Comparison of ENCODE assay signal across 26 cellular contexts in genomic region chr2:230746213-230746612, GRCh38.
"Had no signal": no experiment of that assay in that cellular context is flagged by ENCODE, and none has a peak within 500 bp of the region (broad histone marks: within the 10 kb centered on the region; RNA-seq: fewer than 3 reads in every experiment).

No MANE protein-coding gene starts in this region.

- ATAC-seq: esophagus mucosa; stimulated activated naive B cell treated with anti-CD40 and anti-IgM and Interleukin-4, amounts not matched to agents 10 μg/mL and 1 μg/mL and 100 μg/mL, for 72 hours; T-cell had no signal

- H3K4me1 ChIP-seq: prostate gland had no signal

- H3K27ac ChIP-seq: ascending aorta, ovary, prostate gland, vagina had no signal

- H3K4me1 Mint-ChIP-seq: brain, nephron had no signal

- H3K4me3 ChIP-seq: ascending aorta, ovary, prostate gland, vagina had no signal

- H3K27ac Mint-ChIP-seq: activated B cell treated with CpG ODN at 0.5 μM for 24 hours; activated naive CD4-positive, alpha-beta T cell treated with anti-CD3 and anti-CD28 coated beads, Interleukin-2, amount 10 ng/mL, durations not matched to agents 7 days and 5 days; activated naive CD8-positive, alpha-beta T cell treated with anti-CD3 and anti-CD28 coated beads, Interleukin-2, amount 10 ng/mL, durations not matched to agents 7 days and 5 days; brain; dendritic cell treated with granulocyte-macrophage colony-stimulating factor and Interleukin-4, amounts not matched to agents 40 ng/mL and 50 ng/mL, for 4 days; endodermal cell; nephron; stimulated activated naive B cell treated with anti-CD40 and anti-IgM and Interleukin-4, amounts not matched to agents 10 μg/mL and 1 μg/mL and 100 μg/mL, for 72 hours; T-cell; type B pancreatic cell had no signal

- H3K9me3 Mint-ChIP-seq: activated B cell treated with CpG ODN at 0.5 μM for 24 hours; activated naive CD4-positive, alpha-beta T cell treated with anti-CD3 and anti-CD28 coated beads, Interleukin-2, amount 10 ng/mL, durations not matched to agents 7 days and 5 days; activated naive CD8-positive, alpha-beta T cell treated with anti-CD3 and anti-CD28 coated beads, Interleukin-2, amount 10 ng/mL, durations not matched to agents 7 days and 5 days; central memory CD8-positive, alpha-beta T cell; dendritic cell treated with granulocyte-macrophage colony-stimulating factor and Interleukin-4, amounts not matched to agents 40 ng/mL and 50 ng/mL, for 4 days; nephron; stimulated activated naive B cell treated with anti-CD40 and anti-IgM and Interleukin-4, amounts not matched to agents 10 μg/mL and 1 μg/mL and 100 μg/mL, for 72 hours; T-cell; T-helper 2 cell treated with Interferon-gamma antibody and Interleukin-4, amounts not matched to agents 5 μg/mL and 100 μg/mL, for 36 hours; type B pancreatic cell had no signal

- H3K9me3 ChIP-seq: ascending aorta, ovary, prostate gland, vagina had no signal

- H3K27me3 ChIP-seq: ascending aorta, ovary, vagina had no signal

- H3K36me3 ChIP-seq: ascending aorta, ovary, prostate gland, vagina had no signal

- H3K27me3 Mint-ChIP-seq: activated B cell treated with CpG ODN at 0.5 μM for 24 hours; activated naive CD4-positive, alpha-beta T cell treated with anti-CD3 and anti-CD28 coated beads, Interleukin-2, amount 10 ng/mL, durations not matched to agents 7 days and 5 days; activated naive CD8-positive, alpha-beta T cell treated with anti-CD3 and anti-CD28 coated beads, Interleukin-2, amount 10 ng/mL, durations not matched to agents 7 days and 5 days; brain; central memory CD8-positive, alpha-beta T cell; dendritic cell treated with granulocyte-macrophage colony-stimulating factor and Interleukin-4, amounts not matched to agents 40 ng/mL and 50 ng/mL, for 4 days; stimulated activated naive B cell treated with anti-CD40 and anti-IgM and Interleukin-4, amounts not matched to agents 10 μg/mL and 1 μg/mL and 100 μg/mL, for 72 hours; T-cell; type B pancreatic cell had no signal

- DNase-seq: activated B cell treated with CpG ODN at 0.5 μM for 24 hours; activated CD4-positive, alpha-beta T cell treated with anti-CD3 and anti-CD28 coated beads, Interleukin-2, amount 50 U/mL, for 4 hours; activated gamma-delta T cell; activated naive CD4-positive, alpha-beta T cell treated with anti-CD3 and anti-CD28 coated beads, Interleukin-2, amount 10 ng/mL, durations not matched to agents 7 days and 5 days; activated naive CD8-positive, alpha-beta T cell treated with anti-CD3 and anti-CD28 coated beads, Interleukin-2, amount 10 ng/mL, durations not matched to agents 7 days and 5 days; activated T-cell treated with anti-CD3 and anti-CD28 coated beads for 4 hours; endodermal cell; foreskin fibroblast; mammary epithelial cell; ovary; right cardiac atrium; stimulated activated CD4-positive, alpha-beta T cell treated with anti-CD3 and anti-CD28 coated beads, Interleukin-15, amount 100 ng/mL, for 24 hours; stimulated activated CD4-positive, alpha-beta T cell treated with anti-CD3 and anti-CD28 coated beads, Interleukin-2, amount 100 ng/mL, for 24 hours; stimulated activated naive B cell treated with anti-CD40 and anti-IgM and Interleukin-4, amounts not matched to agents 10 μg/mL and 1 μg/mL and 100 μg/mL, for 72 hours; substantia nigra; T-cell had no signal

- H3K4me3 Mint-ChIP-seq: activated B cell treated with CpG ODN at 0.5 μM for 24 hours; activated naive CD4-positive, alpha-beta T cell treated with anti-CD3 and anti-CD28 coated beads, Interleukin-2, amount 10 ng/mL, durations not matched to agents 7 days and 5 days; activated naive CD8-positive, alpha-beta T cell treated with anti-CD3 and anti-CD28 coated beads, Interleukin-2, amount 10 ng/mL, durations not matched to agents 7 days and 5 days; brain; central memory CD8-positive, alpha-beta T cell; dendritic cell treated with granulocyte-macrophage colony-stimulating factor and Interleukin-4, amounts not matched to agents 40 ng/mL and 50 ng/mL, for 4 days; endodermal cell; nephron; stimulated activated naive B cell treated with anti-CD40 and anti-IgM and Interleukin-4, amounts not matched to agents 10 μg/mL and 1 μg/mL and 100 μg/mL, for 72 hours; T-cell; T-helper 2 cell treated with Interferon-gamma antibody and Interleukin-4, amounts not matched to agents 5 μg/mL and 100 μg/mL, for 36 hours; type B pancreatic cell had no signal
